In genomic region chr18:62716679-62717058, GRCh38 we compare ENCODE assay signal across 8 cellular contexts. TPM values are rescaled to one million over a fixed set of nuclear protein-coding genes. Genes with fewer than 3 reads are reported as not detected.
A peak's percentile ranks its signal among the peaks of the same experiment; 100 is the strongest.
DNase-seq lines count a peak whose midpoint lies in the region; ATAC-seq and TF ChIP-seq lines count a peak whose summit lies in the region.

No MANE protein-coding gene starts in this region.

- ATAC-seq in GM19452 (IDR thresholded peaks at IDR 0.05; ENCODE audit: unreplicated experiment) (peak; percentile 3), aorta (ENCODE audit: low FRiP score) (no peak)
- no peak for ATAC-seq in activated T-helper 17 cell treated with anti-CD3 and anti-CD28 coated beads, Interleukin-2, amount 50 U/mL, for 72 hours (replicated peaks)

- no peaks in the 10 kb centered on the region for H3K9me3 ChIP-seq in aorta (ENCODE audit: control insufficient read depth, low read length)

- H3K4me1 Mint-ChIP-seq in activated T-helper 17 cell treated with anti-CD3 and anti-CD28 coated beads, Interleukin-2, amount 50 U/mL, for 72 hours, result peaks cover 21% of the 10 kb centered on the region
- peaks cover 52% of the 10 kb centered on the region for H3K4me1 Mint-ChIP-seq in nephron

- H3K27ac Mint-ChIP-seq in activated T-helper 17 cell treated with anti-CD3 and anti-CD28 coated beads, Interleukin-2, amount 50 U/mL, for 72 hours, result no peak overlapping the region
- H3K27ac Mint-ChIP-seq in nephron, result peak overlapping the region in 2 of 3 experiments; percentile 70 to 81

- H3K27ac ChIP-seq in aorta (ENCODE audit: low read depth in 1 of 2, low read length in 2 of 2), result no peak overlapping the region

- DNase-seq in CD1c-positive myeloid dendritic cell (ENCODE audit: extremely low spot score) (peak; percentile 40), NCI-H146 treated with DMSO at 0.1 percent for 48 hours (lab: John Stamatoyannopoulos, UW; ENCODE audit: unreplicated experiment) (peak; percentile 76), foreskin fibroblast (peak in 1 of 2 donors; percentile 60), aorta (peak; percentile 61 to 85), NCI-H1436 treated with DMSO at 0.1 percent for 48 hours (lab: John Stamatoyannopoulos, UW) (no peak)

- WGBS in aorta, 2 donors, result 0 to 1% methylated on average over 33 to 47 of the region's 47 CpGs

- no peak for TF ChIP-seq CTCF in foreskin fibroblast (IDR thresholded peaks at IDR 0.05; ENCODE audit: low read depth, low read length)
- TF ChIP-seq CTCF in nephron (IDR thresholded peaks at IDR 0.05; ENCODE audit: unreplicated experiment in 3 of 3), result no peak

- no peaks in the 10 kb centered on the region for H3K9me3 Mint-ChIP-seq in activated T-helper 17 cell treated with anti-CD3 and anti-CD28 coated beads, Interleukin-2, amount 50 U/mL, for 72 hours
- no peaks in the 10 kb centered on the region for H3K9me3 Mint-ChIP-seq in nephron

- intact Hi-C loops in aorta (cut with DNase I), result loop anchor here (5.0 to 10.0 kb wide), 11 partner anchors 129 to 718 kb away; partner anchors contain the start of genes PIGN (in 1 of the 2) and RELCH (in 1 of the 2)

- H3K27me3 Mint-ChIP-seq in activated T-helper 17 cell treated with anti-CD3 and anti-CD28 coated beads, Interleukin-2, amount 50 U/mL, for 72 hours, result no peaks in the 10 kb centered on the region
- H3K27me3 Mint-ChIP-seq in nephron (ENCODE audit: low read depth), result no peaks in the 10 kb centered on the region

- H3K4me3 Mint-ChIP-seq in activated T-helper 17 cell treated with anti-CD3 and anti-CD28 coated beads, Interleukin-2, amount 50 U/mL, for 72 hours, result peak overlapping the region; percentile 86
- peak overlapping the region; percentile 85 to 94 (median 91) for H3K4me3 Mint-ChIP-seq in nephron

- no peaks in the 10 kb centered on the region for H3K36me3 ChIP-seq in aorta (ENCODE audit: control insufficient read depth in 1 of 2, insufficient read depth in 2 of 2, low read length in 1 of 2)

- H3K36me3 Mint-ChIP-seq in activated T-helper 17 cell treated with anti-CD3 and anti-CD28 coated beads, Interleukin-2, amount 50 U/mL, for 72 hours (ENCODE audit: low read depth), result peaks cover 9% of the 10 kb centered on the region
- H3K36me3 Mint-ChIP-seq in nephron (ENCODE audit: low read depth), result no peaks in the 10 kb centered on the region

- no peaks in the 10 kb centered on the region for H3K27me3 ChIP-seq in aorta (ENCODE audit: control insufficient read depth in 1 of 2, insufficient read depth in 2 of 2, low read length in 1 of 2)

- no peaks in the 10 kb centered on the region for H3K4me1 ChIP-seq in aorta (ENCODE audit: control insufficient read depth in 1 of 2, insufficient read depth in 2 of 2, low read length in 2 of 2)

- H3K4me3 ChIP-seq in foreskin fibroblast (ENCODE audit: low read depth in 1 of 2, low read length in 2 of 2), result peak overlapping the region; percentile 52 to 72
- H3K4me3 ChIP-seq in aorta (ENCODE audit: low read length in 2 of 2), result peak overlapping the region; percentile 75 to 94

RNA-seq across cellular contexts. Expression of gene PHLPP1, which starts 1.3 kb away (rescaled TPM):
- total RNA-seq in activated T-helper 17 cell treated with anti-CD3 and anti-CD28 coated beads, Interleukin-2, amount 50 U/mL, for 72 hours, result 10 to 100 TPM; 12.1 to 13.7 TPM
- total RNA-seq in aorta, result 10 to 100 TPM; 14.2 to 16.5 TPM
- 1 to 10 TPM; 1.6 to 2.3 TPM for polyA plus RNA-seq in aorta
